13 cellular contexts compared by ENCODE assay signal in the genomic region with DNA sequence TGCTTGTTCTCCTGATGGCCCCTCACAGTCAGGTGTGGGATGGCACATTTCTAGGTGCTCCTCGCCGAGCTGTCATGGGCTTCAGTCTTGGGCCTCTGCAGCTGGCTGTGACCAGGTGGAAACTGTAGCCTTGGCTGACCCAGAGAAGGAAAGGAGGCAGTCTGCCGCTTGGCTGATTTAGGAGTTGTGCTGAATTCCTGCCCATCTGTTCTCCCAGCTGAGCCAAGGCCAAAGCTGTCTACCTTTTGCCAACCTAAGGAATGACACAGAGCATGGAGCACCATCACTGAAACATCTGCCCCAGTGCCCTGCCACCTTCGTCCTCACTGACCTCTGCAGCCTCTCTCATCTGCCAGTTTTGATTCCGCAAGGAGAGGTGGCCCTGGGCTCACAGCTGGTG.
"Had no signal": no experiment of that assay in that cellular context is flagged by ENCODE, and none has a peak within 500 bp of the region (broad histone marks: within the 10 kb centered on the region; RNA-seq: fewer than 3 reads in every experiment).

No MANE protein-coding gene starts in this region.

- H3K27ac Mint-ChIP-seq: activated CD4-positive, alpha-beta memory T cell treated with anti-CD3 and anti-CD28 coated beads for 36 hours; activated CD4-positive, alpha-beta T cell treated with anti-CD3 and anti-CD28 coated beads for 36 hours; immature natural killer cell had no signal

- H3K4me1 Mint-ChIP-seq: immature natural killer cell had no signal

- H3K9me3 ChIP-seq: breast epithelium, thyroid gland had no signal

- H3K4me3 ChIP-seq: breast epithelium, thyroid gland had no signal

- H3K27ac ChIP-seq: breast epithelium, thyroid gland had no signal

- H3K27me3 Mint-ChIP-seq: activated CD4-positive, alpha-beta memory T cell treated with anti-CD3 and anti-CD28 coated beads for 36 hours; activated CD4-positive, alpha-beta T cell treated with anti-CD3 and anti-CD28 coated beads for 36 hours; activated naive CD8-positive, alpha-beta T cell treated with anti-CD3 and anti-CD28 coated beads, Interleukin-2, amount 50 U/mL, for 24 hours; stimulated activated naive B cell treated with anti-CD40 and anti-IgM and Interleukin-4, amounts not matched to agents 10 μg/mL and 1 μg/mL and 100 μg/mL, for 72 hours had no signal

- DNase-seq: activated CD4-positive, alpha-beta memory T cell treated with anti-CD3 and anti-CD28 coated beads for 36 hours; activated CD4-positive, alpha-beta T cell treated with anti-CD3 and anti-CD28 coated beads for 36 hours; activated naive CD8-positive, alpha-beta T cell treated with anti-CD3 and anti-CD28 coated beads, Interleukin-2, amount 50 U/mL, for 24 hours; activated T-cell treated with anti-CD3 and anti-CD28 coated beads for 4 hours; dermis blood vessel endothelial cell; immature natural killer cell; kidney glomerular epithelial cell; left ventricle myocardium superior; occipital lobe; stimulated activated naive B cell treated with anti-CD40 and anti-IgM and Interleukin-4, amounts not matched to agents 10 μg/mL and 1 μg/mL and 100 μg/mL, for 72 hours; T-helper 2 cell; thyroid gland had no signal

- H3K9me3 Mint-ChIP-seq: activated CD4-positive, alpha-beta memory T cell treated with anti-CD3 and anti-CD28 coated beads for 36 hours; activated naive CD8-positive, alpha-beta T cell treated with anti-CD3 and anti-CD28 coated beads, Interleukin-2, amount 50 U/mL, for 24 hours; immature natural killer cell; stimulated activated naive B cell treated with anti-CD40 and anti-IgM and Interleukin-4, amounts not matched to agents 10 μg/mL and 1 μg/mL and 100 μg/mL, for 72 hours had no signal

- H3K4me3 Mint-ChIP-seq: activated CD4-positive, alpha-beta memory T cell treated with anti-CD3 and anti-CD28 coated beads for 36 hours; activated CD4-positive, alpha-beta T cell treated with anti-CD3 and anti-CD28 coated beads for 36 hours; activated naive CD8-positive, alpha-beta T cell treated with anti-CD3 and anti-CD28 coated beads, Interleukin-2, amount 50 U/mL, for 24 hours; immature natural killer cell; stimulated activated naive B cell treated with anti-CD40 and anti-IgM and Interleukin-4, amounts not matched to agents 10 μg/mL and 1 μg/mL and 100 μg/mL, for 72 hours had no signal

- H3K4me1 ChIP-seq: breast epithelium had no signal

- H3K27me3 ChIP-seq: breast epithelium, thyroid gland had no signal
